Comparison of ENCODE assay signal across 18 cellular contexts in genomic region chr7:37476428-37476827, GRCh38. TPM values are rescaled to one million over a fixed set of nuclear protein-coding genes. Genes with fewer than 3 reads are reported as not detected.
DNase-seq lines count a peak whose midpoint lies in the region; ATAC-seq and TF ChIP-seq lines count a peak whose summit lies in the region.
"Had no signal": no experiment of that assay in that cellular context is flagged by ENCODE, and none has a peak within 500 bp of the region (broad histone marks: within the 10 kb centered on the region; RNA-seq: fewer than 3 reads in every experiment).

No MANE protein-coding gene starts in this region.

- H3K4me1 ChIP-seq in spleen, result peaks cover 0 to 20% (median 11%) of the 10 kb centered on the region in 6 donors

- no peaks in the 10 kb centered on the region for H3K27me3 ChIP-seq in spleen (replicated peaks in 1 of 7)

- peak; percentile 89 for DNase-seq in globus pallidus (ENCODE audit: low spot score)
- DNase-seq in spleen, result no peak
- DNase-seq in stimulated activated CD8-positive, alpha-beta memory T cell treated with anti-CD3 and anti-CD28 coated beads, Interleukin-4, amount 100 ng/mL, for 48 hours, result no peak
- DNase-seq: ACHN; CD4-positive, alpha-beta T cell; DMS153; DMS79; GDM1; GOT3; H7; HFFc6; IMR-90 had no signal

- H3K27ac Mint-ChIP-seq in nephron, result peak overlapping the region in 2 of 3 experiments; percentile 20 to 27
- H3K27ac Mint-ChIP-seq: CD4-positive, alpha-beta T cell; HFFc6 had no signal

- no peaks in the 10 kb centered on the region for H3K9me3 Mint-ChIP-seq in nephron
- H3K9me3 Mint-ChIP-seq: CD4-positive, alpha-beta T cell had no signal

- no peak overlapping the region for H3K4me3 Mint-ChIP-seq in nephron
- H3K4me3 Mint-ChIP-seq: CD4-positive, alpha-beta T cell; HFFc6 had no signal

- H3K9me3 ChIP-seq in spleen, result no peaks in the 10 kb centered on the region

- TF ChIP-seq CTCF in nephron (IDR thresholded peaks at IDR 0.05; ENCODE audit: unreplicated experiment in 3 of 3), result no peak
- TF ChIP-seq CTCF in spleen (IDR thresholded peaks at IDR 0.05 in 8 of 11, conservative IDR thresholded peaks at IDR 0.05 in 3 of 11), result no peak

- H3K36me3 Mint-ChIP-seq in nephron (ENCODE audit: low read depth), result no peaks in the 10 kb centered on the region

- no peaks in the 10 kb centered on the region for H3K36me3 ChIP-seq in spleen

- intact Hi-C loops in spleen (cut with DNase I; ENCODE audit: low total_unique reads), result no loop called here

- no peak for ATAC-seq in GM18861 (IDR thresholded peaks at IDR 0.05; ENCODE audit: unreplicated experiment)
- no peak for ATAC-seq in GM21786 (IDR thresholded peaks at IDR 0.05; ENCODE audit: unreplicated experiment)
- ATAC-seq: HCT116 had no signal

- TF ChIP-seq POLR2A in spleen (IDR thresholded peaks at IDR 0.05), result no peak

- peak overlapping the region in 5 of 8 donors; percentile 12 to 35 (median 25) for H3K27ac ChIP-seq in spleen
- H3K27ac ChIP-seq: C4-2B had no signal

- H3K4me3 ChIP-seq in spleen, result no peak overlapping the region

- H3K4me1 Mint-ChIP-seq in nephron, result peaks cover 18% of the 10 kb centered on the region

- WGBS in spleen, 5 donors, result 79 to 91% (median 86%) methylated on average over 1 of the region's 1 CpG

- H3K27me3 Mint-ChIP-seq in nephron (ENCODE audit: low read depth), result no peaks in the 10 kb centered on the region

RNA-seq across cellular contexts. Expression of gene ELMO1, which starts 27.8 kb away (rescaled TPM):
- 100 to 1,000 TPM; 137 to 494 (median 229) TPM for total RNA-seq in spleen
- 10 to 100 TPM; 26.0 to 39.4 (median 26.5) TPM for polyA plus RNA-seq in spleen
- total RNA-seq: HFFc6, IMR-90 had no signal
- polyA plus RNA-seq: BJ had no signal
